Comparison of ENCODE assay signal across 8 cellular contexts in genomic region chr21:14403681-14404318, GRCh38. TPM values are rescaled to one million over a fixed set of nuclear protein-coding genes. Genes with fewer than 3 reads are reported as not detected.
A peak's percentile ranks its signal among the peaks of the same experiment; 100 is the strongest.
DNase-seq lines count a peak whose midpoint lies in the region; ATAC-seq, FAIRE-seq and TF ChIP-seq lines count a peak whose summit lies in the region.

No MANE protein-coding gene starts in this region.

- no peaks in the 10 kb centered on the region for H3K27me3 ChIP-seq in kidney epithelial cell (ENCODE audit: control insufficient read depth, insufficient read depth, low read length)

- FAIRE-seq in GM18507 (lab: Jason Lieb, UNC) = peak; percentile 55

- DNase-seq in Ammon's horn (ENCODE audit: low spot score) (peak; percentile 40), GM18507 (ENCODE audit: extremely low spot score, insufficient read length, low read depth) (no peak), MV-4-11 (lab: John Stamatoyannopoulos, UW) (peak; percentile 30), amniotic epithelial cell (ENCODE audit: low read depth) (peak; percentile 52), kidney epithelial cell (ENCODE audit: low read depth) (no peak)

- H3K36me3 ChIP-seq in kidney epithelial cell (ENCODE audit: control insufficient read depth, insufficient read depth, low read length) = no peaks in the 10 kb centered on the region

- peak; percentile 50 for TF ChIP-seq CTCF in kidney epithelial cell (IDR thresholded peaks at IDR 0.05; ENCODE audit: insufficient read depth, low read length, poor library complexity, severe bottlenecking)

- no peak overlapping the region for H3K4me3 ChIP-seq in kidney epithelial cell (ENCODE audit: low read depth, low read length)

- no peak for ATAC-seq in HG02852 (IDR thresholded peaks at IDR 0.05; ENCODE audit: unreplicated experiment)
- ATAC-seq in HG02678 (IDR thresholded peaks at IDR 0.05; ENCODE audit: unreplicated experiment) = no peak
- ATAC-seq in HG03196 (IDR thresholded peaks at IDR 0.05; ENCODE audit: unreplicated experiment) = no peak

RNA-seq across cellular contexts. Expression of gene HSPA13, which starts 20.9 kb away (rescaled TPM):
- total RNA-seq in kidney epithelial cell = 82.7 and 87.6 TPM in 2 replicates

Comparison
In these comparisons a context has a peak if more than half of its experiments do, and no peak if none do; other contexts are left out.
1. DNase-seq: peak in Ammon's horn (single experiment), MV-4-11 (single experiment) and amniotic epithelial cell (single experiment); none in GM18507 (single experiment) and kidney epithelial cell (single experiment).